8 cellular contexts compared by ENCODE assay signal in the genomic region with DNA sequence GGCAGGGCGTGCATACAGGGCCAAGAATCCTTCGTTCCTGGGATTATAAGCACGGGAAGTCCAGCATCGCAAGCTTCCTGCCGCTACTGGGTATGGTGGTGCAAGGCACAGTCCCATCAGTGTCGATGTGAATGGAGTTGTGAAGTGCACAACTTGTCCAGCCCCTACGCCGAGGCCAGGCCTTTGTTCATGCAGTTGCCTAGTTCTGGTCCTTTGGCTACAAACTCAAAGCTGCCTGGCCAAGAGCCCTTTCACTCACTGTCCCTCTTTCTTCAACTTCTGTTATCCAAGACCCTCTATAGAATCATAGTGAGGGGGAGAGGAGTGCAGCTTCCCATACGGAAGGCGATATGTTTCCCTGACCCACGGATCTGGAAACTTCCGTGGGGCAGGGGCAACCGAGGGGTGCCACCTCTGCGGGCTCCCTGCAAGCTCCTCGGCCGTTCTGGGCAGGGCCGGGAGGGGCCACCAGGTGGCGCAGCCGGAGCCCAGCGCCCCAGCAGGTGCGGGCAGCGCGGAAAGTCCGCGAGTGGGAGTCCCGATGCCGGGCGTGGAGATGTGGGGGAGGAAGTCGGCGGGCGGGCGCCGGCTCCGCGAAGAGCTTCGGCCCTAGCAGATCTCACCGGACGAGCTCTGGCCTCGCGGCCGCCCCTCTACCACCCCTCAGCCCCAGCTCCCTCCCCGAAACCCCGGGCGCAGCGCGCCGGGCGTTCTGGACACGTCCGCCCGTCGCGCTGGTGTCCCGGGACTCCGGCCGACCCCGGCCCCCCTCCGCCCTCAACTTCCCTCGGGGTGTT. TPM values are rescaled to one million over a fixed set of nuclear protein-coding genes. Genes with fewer than 3 reads are reported as not detected.
DNase-seq lines count a peak whose midpoint lies in the region; ATAC-seq and TF ChIP-seq lines count a peak whose summit lies in the region.

No MANE protein-coding gene starts in this region.

- H3K4me2 ChIP-seq in fibroblast of lung (ENCODE audit: extremely low read depth, insufficient read depth, low read length) = no peak overlapping the region

- H4K20me1 ChIP-seq in fibroblast of lung (ENCODE audit: control insufficient read depth, extremely low read depth, insufficient read depth, low read length) = no peaks in the 10 kb centered on the region

- H3K27ac ChIP-seq in fibroblast of lung (ENCODE audit: insufficient read depth, low read length) = no peak overlapping the region

- no peaks in the 10 kb centered on the region for H3K9me3 Mint-ChIP-seq in activated T-cell treated with anti-CD3 and anti-CD28 coated beads, Interleukin-2, amount 50 U/mL, for 24 hours
- no peaks in the 10 kb centered on the region for H3K9me3 Mint-ChIP-seq in natural killer cell treated with Interleukin-12 subunit alpha and Interleukin-12 subunit beta and Interleukin-15 and Interleukin-18, amount 100 ng/mL, for 72 hours

- peak overlapping the region; percentile 92 for H3K4me3 Mint-ChIP-seq in activated T-cell treated with anti-CD3 and anti-CD28 coated beads, Interleukin-2, amount 50 U/mL, for 24 hours
- peak overlapping the region; percentile 91 for H3K4me3 Mint-ChIP-seq in natural killer cell treated with Interleukin-12 subunit alpha and Interleukin-12 subunit beta and Interleukin-15 and Interleukin-18, amount 100 ng/mL, for 72 hours

- no peak overlapping the region for H2AFZ ChIP-seq in fibroblast of lung (ENCODE audit: low read length)

- no peak overlapping the region for H3K9ac ChIP-seq in fibroblast of lung (ENCODE audit: insufficient read depth, low read length)

- peaks cover 10% of the 10 kb centered on the region for H3K27me3 ChIP-seq in fibroblast of lung (ENCODE audit: control insufficient read depth, insufficient read depth, low read length)

- H3K79me2 ChIP-seq in fibroblast of lung (ENCODE audit: control insufficient read depth, insufficient read depth, low read length) = no peaks in the 10 kb centered on the region

- TF ChIP-seq CTCF in fibroblast of lung (conservative IDR thresholded peaks at IDR 0.05 in 1 of 2, IDR thresholded peaks at IDR 0.05 in 1 of 2; ENCODE audit: low read depth in 1 of 2, low read length in 2 of 2) = peak; percentile 69 to 72

- H3K4me3 ChIP-seq in fibroblast of lung (replicated peaks in 1 of 4; ENCODE audit: control extremely low read depth in 1 of 4, insufficient read depth in 1 of 4, low read depth in 3 of 4, low read length in 4 of 4) = peak overlapping the region; percentile 12 to 53 (median 26)

- peaks cover 50% of the 10 kb centered on the region for H3K36me3 Mint-ChIP-seq in activated T-cell treated with anti-CD3 and anti-CD28 coated beads, Interleukin-2, amount 50 U/mL, for 24 hours (ENCODE audit: low read depth)
- peaks cover 46% of the 10 kb centered on the region for H3K36me3 Mint-ChIP-seq in natural killer cell treated with Interleukin-12 subunit alpha and Interleukin-12 subunit beta and Interleukin-15 and Interleukin-18, amount 100 ng/mL, for 72 hours

- ATAC-seq in GM18520 (IDR thresholded peaks at IDR 0.05; ENCODE audit: unreplicated experiment) (peak; percentile 35), HG03066 (IDR thresholded peaks at IDR 0.05; ENCODE audit: low read depth, unreplicated experiment) (peak; percentile 64)
- ATAC-seq in natural killer cell treated with Interleukin-12 subunit alpha and Interleukin-12 subunit beta and Interleukin-15 and Interleukin-18, amount 100 ng/mL, for 72 hours = peak; percentile 85 to 90
- ATAC-seq in stimulated activated naive CD8-positive, alpha-beta T cell treated with anti-CD3 and anti-CD28 coated beads, Interleukin-15, Interleukin-2, amounts not matched to agents 100 U/mL and 50 U/mL, for 24 hours = peak; percentile 70

- H3K36me3 ChIP-seq in fibroblast of lung (ENCODE audit: control insufficient read depth, insufficient read depth, low read length) = no peaks in the 10 kb centered on the region

- H3K9me3 ChIP-seq in fibroblast of lung (ENCODE audit: control insufficient read depth, insufficient read depth, low read depth, low read length) = no peaks in the 10 kb centered on the region

- peak overlapping the region; percentile 96 for H3K27ac Mint-ChIP-seq in activated T-cell treated with anti-CD3 and anti-CD28 coated beads, Interleukin-2, amount 50 U/mL, for 24 hours
- H3K27ac Mint-ChIP-seq in natural killer cell treated with Interleukin-12 subunit alpha and Interleukin-12 subunit beta and Interleukin-15 and Interleukin-18, amount 100 ng/mL, for 72 hours = peak overlapping the region; percentile 87 to 94

- H3K4me1 Mint-ChIP-seq in activated T-cell treated with anti-CD3 and anti-CD28 coated beads, Interleukin-2, amount 50 U/mL, for 24 hours (ENCODE audit: low read depth) = peaks cover 64% of the 10 kb centered on the region
- H3K4me1 Mint-ChIP-seq in natural killer cell treated with Interleukin-12 subunit alpha and Interleukin-12 subunit beta and Interleukin-15 and Interleukin-18, amount 100 ng/mL, for 72 hours (ENCODE audit: low read depth in 2 of 2) = peaks cover 50 to 65% of the 10 kb centered on the region in 2 donors

- no peaks in the 10 kb centered on the region for H3K27me3 Mint-ChIP-seq in activated T-cell treated with anti-CD3 and anti-CD28 coated beads, Interleukin-2, amount 50 U/mL, for 24 hours
- no peaks in the 10 kb centered on the region for H3K27me3 Mint-ChIP-seq in natural killer cell treated with Interleukin-12 subunit alpha and Interleukin-12 subunit beta and Interleukin-15 and Interleukin-18, amount 100 ng/mL, for 72 hours

- H3K4me1 ChIP-seq in fibroblast of lung (ENCODE audit: control insufficient read depth, extremely low read depth, insufficient read depth, low read length) = peaks cover 3% of the 10 kb centered on the region

- DNase-seq in ACHN (peak; percentile 43), NOMO-1 treated with DMSO at 0.1 percent for 48 hours (lab: John Stamatoyannopoulos, UW; ENCODE audit: unreplicated experiment) (peak; percentile 44), fibroblast of lung (ENCODE audit: low read depth in 2 of 2) (peak; percentile 35 to 37)
- DNase-seq in activated T-cell treated with anti-CD3 and anti-CD28 coated beads, Interleukin-2, amount 50 U/mL, for 24 hours = peak; percentile 95
- DNase-seq in natural killer cell treated with Interleukin-12 subunit alpha and Interleukin-12 subunit beta and Interleukin-15 and Interleukin-18, amount 100 ng/mL, for 72 hours (ENCODE audit: low spot score) = peak; percentile 95
- peak; percentile 93 for DNase-seq in stimulated activated naive CD8-positive, alpha-beta T cell treated with anti-CD3 and anti-CD28 coated beads, Interleukin-15, Interleukin-2, amounts not matched to agents 100 U/mL and 50 U/mL, for 24 hours

- in situ Hi-C loops in ACHN (cut with HindIII; ENCODE audit: low pct_ligation_motif_present, low pct_unique_long_range_greater_than_20kb, low sequenced_read_pairs) = no loop called here

RNA-seq across cellular contexts. Expression of a gene that starts 0.7 kb away (rescaled TPM):
- not detected in 2 replicates for total RNA-seq in fibroblast of lung
- 0.10 and 1.6 TPM in 2 replicates for polyA plus RNA-seq in fibroblast of lung
- polyA plus RNA-seq in fibroblast of lung (2012) = 0.08 and 0.96 TPM in 2 replicates
- polyA minus RNA-seq in fibroblast of lung (ENCODE audit: low replicate concordance) = 0.12 TPM in 1 of 2 replicates, not detected in the other
- 100 to 1,000 TPM; 154 to 241 TPM for total RNA-seq in natural killer cell treated with Interleukin-12 subunit alpha and Interleukin-12 subunit beta and Interleukin-15 and Interleukin-18, amount 100 ng/mL, for 72 hours

Comparison
In these comparisons a context has a peak if more than half of its experiments do, and no peak if none do; other contexts are left out.
1. DNase-seq: peak in every context shown above with its lines; median percentile 95 in activated T-cell treated with anti-CD3 and anti-CD28 coated beads, Interleukin-2, amount 50 U/mL, for 24 hours; 95 in natural killer cell treated with Interleukin-12 subunit alpha and Interleukin-12 subunit beta and Interleukin-15 and Interleukin-18, amount 100 ng/mL, for 72 hours; 93 in stimulated activated naive CD8-positive, alpha-beta T cell treated with anti-CD3 and anti-CD28 coated beads, Interleukin-15, Interleukin-2, amounts not matched to agents 100 U/mL and 50 U/mL, for 24 hours; 44 in NOMO-1 treated with DMSO at 0.1 percent for 48 hours; 43 in ACHN; 36 in fibroblast of lung.
2. ATAC-seq: peak in every context shown above with its lines; median percentile 88 in natural killer cell treated with Interleukin-12 subunit alpha and Interleukin-12 subunit beta and Interleukin-15 and Interleukin-18, amount 100 ng/mL, for 72 hours; 70 in stimulated activated naive CD8-positive, alpha-beta T cell treated with anti-CD3 and anti-CD28 coated beads, Interleukin-15, Interleukin-2, amounts not matched to agents 100 U/mL and 50 U/mL, for 24 hours; 64 in HG03066; 35 in GM18520.
3. RNA of a gene that starts 0.7 kb away (total RNA-seq): 154 to 241 TPM in natural killer cell treated with Interleukin-12 subunit alpha and Interleukin-12 subunit beta and Interleukin-15 and Interleukin-18, amount 100 ng/mL, for 72 hours; not detected in fibroblast of lung; every median in the first group is over 100 times any median in the second.